ENCODE assay signal across 8 cellular contexts in genomic region chr20:35615667-35616464, GRCh38. TPM values are rescaled to one million over a fixed set of nuclear protein-coding genes. Genes with fewer than 3 reads are reported as not detected.
DNase-seq lines count a peak whose midpoint lies in the region; ATAC-seq and TF ChIP-seq lines count a peak whose summit lies in the region.

A gene with protein sequence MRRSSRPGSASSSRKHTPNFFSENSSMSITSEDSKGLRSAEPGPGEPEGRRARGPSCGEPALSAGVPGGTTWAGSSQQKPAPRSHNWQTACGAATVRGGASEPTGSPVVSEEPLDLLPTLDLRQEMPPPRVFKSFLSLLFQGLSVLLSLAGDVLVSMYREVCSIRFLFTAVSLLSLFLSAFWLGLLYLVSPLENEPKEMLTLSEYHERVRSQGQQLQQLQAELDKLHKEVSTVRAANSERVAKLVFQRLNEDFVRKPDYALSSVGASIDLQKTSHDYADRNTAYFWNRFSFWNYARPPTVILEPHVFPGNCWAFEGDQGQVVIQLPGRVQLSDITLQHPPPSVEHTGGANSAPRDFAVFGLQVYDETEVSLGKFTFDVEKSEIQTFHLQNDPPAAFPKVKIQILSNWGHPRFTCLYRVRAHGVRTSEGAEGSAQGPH (plus strand): TSS chr20:35615829. CDS start chr20:35616004, 175 bp downstream.

- H3K27me3 ChIP-seq in DOHH2 (ENCODE audit: control insufficient read depth, low read length), result peaks cover 9% of the 10 kb centered on the region; the same call in 1 of the 2 replicates
- no peaks in the 10 kb centered on the region for H3K27me3 ChIP-seq in gastroesophageal sphincter
- no peaks in the 10 kb centered on the region for H3K27me3 ChIP-seq in suprapubic skin

- no peaks in the 10 kb centered on the region for H4K20me1 ChIP-seq in DOHH2 (ENCODE audit: control insufficient read depth, insufficient read depth, low read depth, low read length)

- no peaks in the 10 kb centered on the region for H3K79me2 ChIP-seq in DOHH2 (ENCODE audit: control insufficient read depth, low read length)

- H3F3A ChIP-seq in DOHH2 (ENCODE audit: control insufficient read depth, insufficient read depth), result peaks cover 7% of the 10 kb centered on the region

- peak within 1 kb of the TSS; percentile 77 for H3K4me2 ChIP-seq in DOHH2 (ENCODE audit: low read length)

- peak; percentile 92 for ATAC-seq in gastroesophageal sphincter

- H3K9me3 ChIP-seq in DOHH2 (ENCODE audit: control insufficient read depth, insufficient read depth, low read length), result no peaks in the 10 kb centered on the region
- no peaks in the 10 kb centered on the region for H3K9me3 ChIP-seq in gastroesophageal sphincter
- no peaks in the 10 kb centered on the region for H3K9me3 ChIP-seq in suprapubic skin

- peak within 1 kb of the TSS; percentile 59 for H3K27ac ChIP-seq in DOHH2 (ENCODE audit: low read depth, low read length)
- H3K27ac ChIP-seq in gastroesophageal sphincter, result peak within 1 kb of the TSS; percentile 90 to 97 (median 94)
- H3K27ac ChIP-seq in suprapubic skin, result peak within 1 kb of the TSS; percentile 84

- WGBS in gastroesophageal sphincter (ENCODE audit: low coverage in 1 of 2), 2 donors, result 0% methylated on average over 14 of the region's 68 CpGs; no CpG with 5 or more reads in 1 of the 2 donors
- 0% methylated on average over 32 of the region's 68 CpGs for WGBS in suprapubic skin

- DNase-seq in H4 (ENCODE audit: low spot score) (peak; percentile 70), M059J (ENCODE audit: low read depth) (no peak), SIG-M5 (lab: John Stamatoyannopoulos, UW) (peak; percentile 96), nucleus accumbens (lab: John Stamatoyannopoulos, UW) (peak; percentile 40 to 98 (median 90)), suprapubic skin (ENCODE audit: low spot score in 2 of 2) (peak; percentile 99)
- peak; percentile 100 for DNase-seq in activated naive CD4-positive, alpha-beta T cell treated with Interleukin-2 at 50 U/mL for 16 hours

- H3K36me3 ChIP-seq in DOHH2 (ENCODE audit: control insufficient read depth, low read length) (no peaks in the 10 kb centered on the region), gastroesophageal sphincter (peaks cover 0 to 2% of the 10 kb centered on the region in 2 donors), suprapubic skin (no peaks in the 10 kb centered on the region)

- TF ChIP-seq POLR2A in gastroesophageal sphincter (IDR thresholded peaks at IDR 0.05), result peak; percentile 64 to 77
- TF ChIP-seq POLR2A in suprapubic skin (IDR thresholded peaks at IDR 0.05), result peak; percentile 61 to 67

- H3K4me1 ChIP-seq in DOHH2 (ENCODE audit: control insufficient read depth, low read length) (peaks cover 70% of the 10 kb centered on the region), gastroesophageal sphincter (peaks cover 0 to 45% (median 22%) of the 10 kb centered on the region in 3 donors), suprapubic skin (peaks cover 38% of the 10 kb centered on the region)

- H3K4me3 ChIP-seq in DOHH2 (ENCODE audit: low read length), result peak within 1 kb of the TSS; percentile 73
- H3K4me3 ChIP-seq in gastroesophageal sphincter, result peak within 1 kb of the TSS; percentile 64 to 70
- H3K4me3 ChIP-seq in suprapubic skin, result peak within 1 kb of the TSS; percentile 61

- TF ChIP-seq EP300 in gastroesophageal sphincter (IDR thresholded peaks at IDR 0.05), result no peak
- TF ChIP-seq EP300 in suprapubic skin (IDR thresholded peaks at IDR 0.05), result no peak

- TF ChIP-seq CTCF in DOHH2 (IDR thresholded peaks at IDR 0.05; ENCODE audit: low read depth, low read length, poor library complexity, severe bottlenecking), result no peak
- TF ChIP-seq CTCF in gastroesophageal sphincter (IDR thresholded peaks at IDR 0.05), result no peak
- TF ChIP-seq CTCF in suprapubic skin (IDR thresholded peaks at IDR 0.05), result no peak

- H3K9me2 ChIP-seq in DOHH2 (replicated peaks; ENCODE audit: control insufficient read depth, low read length), result no peaks in the 10 kb centered on the region

RNA-seq across cellular contexts. Expression of the gene that starts here (rescaled TPM):
- total RNA-seq in H4 (2014; rRNA removed; shearing (Covaris generic)), result 0.45 TPM in 1 of 2 replicates, not detected in the other
- 24.0 and 36.1 TPM in 2 replicates for total RNA-seq in M059J (2014; rRNA removed; shearing (Covaris generic))
- total RNA-seq in gastroesophageal sphincter, result 1 to 10 TPM in 3 of 4 donors, under 1 TPM in 1; 0.85 to 3.5 (median 2.9) TPM
- under 1 TPM in 1 of 4 donors, not detected in 3; 0.89 TPM for total RNA-seq in suprapubic skin

Comparison
In these comparisons a context has a peak if more than half of its experiments do, and no peak if none do; other contexts are left out.
1. Peak in DNase-seq in H4; RNA of the gene not detected or under 1 TPM.
2. Peak in DNase-seq, H3K4me3 ChIP-seq and H3K27ac ChIP-seq in suprapubic skin; RNA of the gene not detected or under 1 TPM.